15 cellular contexts compared by ENCODE assay signal in the genomic region with DNA sequence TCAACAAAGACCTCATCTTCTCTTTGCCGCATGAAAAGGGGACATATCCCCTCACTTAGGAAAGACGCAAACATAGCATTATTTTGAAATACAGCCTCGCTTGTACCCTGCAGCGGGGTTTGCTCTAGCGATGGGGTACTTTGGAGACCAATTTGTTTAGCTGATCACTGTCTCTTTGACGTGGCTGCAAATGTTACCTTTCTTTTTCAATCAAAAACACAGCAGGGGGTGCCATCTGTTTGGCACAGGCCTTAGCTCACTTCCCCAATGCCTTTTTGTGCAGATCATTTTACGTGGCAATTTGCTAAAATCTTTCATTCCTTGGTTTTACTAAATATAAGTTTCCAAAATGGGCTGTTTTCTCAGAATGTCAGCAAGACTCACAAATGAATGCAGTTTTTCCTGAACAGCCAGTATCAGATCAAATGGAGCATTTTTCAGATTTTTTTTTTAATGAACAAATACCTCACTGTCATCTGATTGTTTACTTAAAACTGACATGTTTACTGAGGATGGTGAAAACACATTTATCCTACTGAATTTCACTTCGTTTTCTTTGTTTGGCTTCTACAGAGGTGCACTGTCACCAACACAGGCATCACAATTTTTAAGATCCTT.
A peak's percentile ranks its signal among the peaks of the same experiment; 100 is the strongest.
DNase-seq lines count a peak whose midpoint lies in the region; ATAC-seq and TF ChIP-seq lines count a peak whose summit lies in the region.
"Had no signal": no experiment of that assay in that cellular context is flagged by ENCODE, and none has a peak within 500 bp of the region (broad histone marks: within the 10 kb centered on the region; RNA-seq: fewer than 3 reads in every experiment).

No MANE protein-coding gene starts in this region.

- no peaks in the 10 kb centered on the region for H3K4me1 Mint-ChIP-seq in activated CD4-positive, alpha-beta T cell treated with anti-CD3 and anti-CD28 coated beads, Interleukin-2, amount 10 ng/mL, durations not matched to agents 7 days and 5 days
- H3K4me1 Mint-ChIP-seq: activated CD4-positive, alpha-beta T cell treated with anti-CD3 and anti-CD28 coated beads, Interleukin-2, amount 10 ng/mL, durations not matched to agents 24 days and 14 days; naive thymus-derived CD4-positive, alpha-beta T cell had no signal

- H3K27me3 ChIP-seq in endocrine pancreas (ENCODE audit: control insufficient read depth, insufficient read depth, low read length), result no peaks in the 10 kb centered on the region
- no peaks in the 10 kb centered on the region for H3K27me3 ChIP-seq in upper lobe of left lung
- H3K27me3 ChIP-seq in uterus, result peaks cover 0 to 23% of the 10 kb centered on the region in 2 donors

- H3K36me3 ChIP-seq in endocrine pancreas (ENCODE audit: control insufficient read depth, insufficient read depth, low read length) (no peaks in the 10 kb centered on the region), upper lobe of left lung (no peaks in the 10 kb centered on the region), uterus (no peaks in the 10 kb centered on the region)

- intact Hi-C loops in uterus (cut with DNase I; ENCODE audit: low total_unique reads), result no loop called here

- WGBS in upper lobe of left lung, 2 donors, result 72 to 73% methylated on average over 8 of the region's 8 CpGs

- ATAC-seq in upper lobe of left lung (ENCODE audit: low FRiP score in 2 of 2) (no peak), HG03159 (IDR thresholded peaks at IDR 0.05; ENCODE audit: unreplicated experiment) (no peak)
- ATAC-seq: CD8-positive, alpha-beta T cell; left cardiac atrium; naive thymus-derived CD4-positive, alpha-beta T cell; Panc1 had no signal

- H3K4me1 ChIP-seq in endocrine pancreas (ENCODE audit: control insufficient read depth, insufficient read depth, low read length) (peaks cover 3% of the 10 kb centered on the region), upper lobe of left lung (peaks cover 0 to 8% (median 4%) of the 10 kb centered on the region in 4 donors), uterus (no peaks in the 10 kb centered on the region)

- H3K27ac ChIP-seq in upper lobe of left lung (no peak overlapping the region), uterus (no peak overlapping the region)

- no peak for TF ChIP-seq EP300 in upper lobe of left lung (IDR thresholded peaks at IDR 0.05)

- H3K9me3 Mint-ChIP-seq in activated CD4-positive, alpha-beta T cell treated with anti-CD3 and anti-CD28 coated beads, Interleukin-2, amount 10 ng/mL, durations not matched to agents 7 days and 5 days, result no peaks in the 10 kb centered on the region
- H3K9me3 Mint-ChIP-seq: activated CD4-positive, alpha-beta T cell treated with anti-CD3 and anti-CD28 coated beads, Interleukin-2, amount 10 ng/mL, durations not matched to agents 24 days and 14 days; CD8-positive, alpha-beta T cell; naive thymus-derived CD4-positive, alpha-beta T cell had no signal

- H3K4me3 ChIP-seq in endocrine pancreas (ENCODE audit: control insufficient read depth, insufficient read depth, low read length), result peak overlapping the region; percentile 61
- H3K4me3 ChIP-seq in upper lobe of left lung, result no peak overlapping the region
- no peak overlapping the region for H3K4me3 ChIP-seq in uterus

- H3K27ac Mint-ChIP-seq in activated CD4-positive, alpha-beta T cell treated with anti-CD3 and anti-CD28 coated beads, Interleukin-2, amount 10 ng/mL, durations not matched to agents 7 days and 5 days, result no peak overlapping the region
- H3K27ac Mint-ChIP-seq: activated CD4-positive, alpha-beta T cell treated with anti-CD3 and anti-CD28 coated beads, Interleukin-2, amount 10 ng/mL, durations not matched to agents 24 days and 14 days; CD8-positive, alpha-beta T cell; naive thymus-derived CD4-positive, alpha-beta T cell had no signal

- peak; percentile 48 to 56 for DNase-seq in NCI-H187 (lab: John Stamatoyannopoulos, UW)
- no peak for DNase-seq in NCI-H187 treated with DMSO at 0.1 percent for 48 hours (lab: John Stamatoyannopoulos, UW)
- peak; percentile 30 for DNase-seq in NCI-H510A (lab: John Stamatoyannopoulos, UW)
- DNase-seq in upper lobe of left lung, result no peak
- no peak for DNase-seq in activated CD4-positive, alpha-beta T cell treated with anti-CD3 and anti-CD28 coated beads, Interleukin-2, amount 10 ng/mL, durations not matched to agents 7 days and 5 days
- DNase-seq in uterus, result no peak
- DNase-seq: activated CD4-positive, alpha-beta T cell treated with anti-CD3 and anti-CD28 coated beads, Interleukin-2, amount 10 ng/mL, durations not matched to agents 24 days and 14 days; CD8-positive, alpha-beta T cell; left cardiac atrium; naive thymus-derived CD4-positive, alpha-beta T cell; small intestine; T-helper 1 cell had no signal

- H3K4me3 Mint-ChIP-seq in activated CD4-positive, alpha-beta T cell treated with anti-CD3 and anti-CD28 coated beads, Interleukin-2, amount 10 ng/mL, durations not matched to agents 7 days and 5 days, result no peak overlapping the region
- H3K4me3 Mint-ChIP-seq: activated CD4-positive, alpha-beta T cell treated with anti-CD3 and anti-CD28 coated beads, Interleukin-2, amount 10 ng/mL, durations not matched to agents 24 days and 14 days; CD8-positive, alpha-beta T cell; naive thymus-derived CD4-positive, alpha-beta T cell had no signal

- CTCF ChIA-PET in activated CD4-positive, alpha-beta T cell treated with anti-CD3 and anti-CD28 coated beads, Interleukin-2, amount 10 ng/mL, durations not matched to agents 7 days and 5 days (lab: Charles Lee), result no interaction called here

- TF ChIP-seq CTCF in upper lobe of left lung (IDR thresholded peaks at IDR 0.05) (no peak), uterus (IDR thresholded peaks at IDR 0.05) (no peak)

- H3K9me3 ChIP-seq in endocrine pancreas (ENCODE audit: control insufficient read depth, low read length) (no peaks in the 10 kb centered on the region), upper lobe of left lung (no peaks in the 10 kb centered on the region), uterus (no peaks in the 10 kb centered on the region)

- H3K36me3 Mint-ChIP-seq in activated CD4-positive, alpha-beta T cell treated with anti-CD3 and anti-CD28 coated beads, Interleukin-2, amount 10 ng/mL, durations not matched to agents 7 days and 5 days (ENCODE audit: low read depth), result no peaks in the 10 kb centered on the region
- H3K36me3 Mint-ChIP-seq: CD8-positive, alpha-beta T cell; naive thymus-derived CD4-positive, alpha-beta T cell had no signal

- TF ChIP-seq POLR2A in upper lobe of left lung (IDR thresholded peaks at IDR 0.05) (no peak), uterus (IDR thresholded peaks at IDR 0.05) (no peak)

- POLR2A ChIA-PET in activated CD4-positive, alpha-beta T cell treated with anti-CD3 and anti-CD28 coated beads, Interleukin-2, amount 10 ng/mL, durations not matched to agents 7 days and 5 days (lab: Charles Lee), result no interaction called here

- H3K9ac ChIP-seq in endocrine pancreas (ENCODE audit: control insufficient read depth, insufficient read depth, low read length), result no peak overlapping the region

- H3K27me3 Mint-ChIP-seq in activated CD4-positive, alpha-beta T cell treated with anti-CD3 and anti-CD28 coated beads, Interleukin-2, amount 10 ng/mL, durations not matched to agents 7 days and 5 days, result peaks cover 45% of the 10 kb centered on the region

Comparison
In these comparisons a context has a peak if more than half of its experiments do, and no peak if none do; other contexts are left out.
1. DNase-seq: peak in NCI-H187 (2 of 2) and NCI-H510A (single experiment); none in NCI-H187 treated with DMSO at 0.1 percent for 48 hours (single experiment), upper lobe of left lung (0 of 2), activated CD4-positive, alpha-beta T cell treated with anti-CD3 and anti-CD28 coated beads, Interleukin-2, amount 10 ng/mL, durations not matched to agents 7 days and 5 days (single experiment) and uterus (0 of 2).